8 cellular contexts compared by ENCODE assay signal in the genomic region with DNA sequence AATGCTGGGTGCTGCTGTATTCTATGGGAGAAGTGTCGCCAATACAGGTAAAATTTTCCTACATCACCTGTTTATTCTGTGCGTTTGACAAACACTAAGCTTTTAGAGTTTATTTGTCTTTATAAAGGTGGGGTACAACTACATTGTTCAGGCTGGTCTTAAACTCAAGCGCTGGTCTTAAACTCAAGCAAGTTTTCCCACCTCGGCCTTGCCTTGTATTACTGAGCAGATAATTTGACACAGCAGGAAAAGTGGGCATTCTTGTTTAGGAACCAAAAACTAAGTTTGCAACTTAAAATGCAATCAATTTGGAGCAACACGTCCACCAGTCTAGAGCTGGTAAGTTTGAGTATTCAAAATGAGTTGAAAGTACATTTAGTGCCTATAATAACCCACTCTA.
DNase-seq lines count a peak whose midpoint lies in the region; ATAC-seq and TF ChIP-seq lines count a peak whose summit lies in the region.
"Not testable (repeated sequence)": the region's sequence is repeated elsewhere in the genome, so short reads cannot be mapped to it uniquely, and the experiment has no call there.

No MANE protein-coding gene starts in this region.

- not testable (repeated sequence) for H3K9me3 Mint-ChIP-seq in activated T-helper 1 cell treated with anti-CD3 and anti-CD28 coated beads, Interleukin-12 subunit alpha, Interleukin-12 subunit beta, Interleukin-2, Interleukin-4 antibody, amounts not matched to agents 30 ng/mL and 10 ng/mL and 1 ng/mL, durations not matched to agents 14 hours and 24 hours and 36 hours

- H3K4me3 ChIP-seq in AG04449 (ENCODE audit: low read depth, low read length): peak overlapping the region; percentile 72
- peak overlapping the region; percentile 74 for H3K4me3 ChIP-seq in GM23248
- peak overlapping the region; percentile 49 for H3K4me3 ChIP-seq in colonic mucosa
- peak overlapping the region; percentile 57 for H3K4me3 ChIP-seq in cardiac muscle cell
- peak overlapping the region; percentile 35 for H3K4me3 ChIP-seq in mucosa of descending colon
- peak overlapping the region; percentile 65 for H3K4me3 ChIP-seq in skeletal muscle cell (ENCODE audit: low read depth, low read length)

- H3K27me3 ChIP-seq in GM23248 (replicated peaks; ENCODE audit: insufficient read depth); colonic mucosa; cardiac muscle cell: not testable (repeated sequence)

- H3F3A ChIP-seq in GM23248 (ENCODE audit: insufficient read depth): not testable (repeated sequence)

- CTCF ChIA-PET in AG04449 (lab: Yijun Ruan, JAX): not testable (repeated sequence)

- H3K9ac ChIP-seq in GM23248: not testable (repeated sequence)
- peak overlapping the region; percentile 52 to 90 for H3K9ac ChIP-seq in colonic mucosa (ENCODE audit: low read depth in 2 of 2, low read length in 2 of 2)

- 47 to 52% methylated on average over 5 of the region's 5 CpGs for WGBS in GM23248 (ENCODE audit: low coverage in 1 of 2, low lambda C conversion rate in 2 of 2, missing lambda C conversion rate in 2 of 2), 2 experiments

- POLR2A ChIA-PET in AG04449 (lab: Yijun Ruan, JAX): interaction anchor here (1.1 to 4.3 kb wide), 8 partner anchors 8 to 69 kb away, joined by 3 to 62 read pairs (median 16); a partner anchor contains a TSS

- H3K27me3 Mint-ChIP-seq in activated T-helper 1 cell treated with anti-CD3 and anti-CD28 coated beads, Interleukin-12 subunit alpha, Interleukin-12 subunit beta, Interleukin-2, Interleukin-4 antibody, amounts not matched to agents 30 ng/mL and 10 ng/mL and 1 ng/mL, durations not matched to agents 14 hours and 24 hours and 36 hours (ENCODE audit: insufficient read depth): not testable (repeated sequence)

- H3K36me3 Mint-ChIP-seq in activated T-helper 1 cell treated with anti-CD3 and anti-CD28 coated beads, Interleukin-12 subunit alpha, Interleukin-12 subunit beta, Interleukin-2, Interleukin-4 antibody, amounts not matched to agents 30 ng/mL and 10 ng/mL and 1 ng/mL, durations not matched to agents 14 hours and 24 hours and 36 hours (ENCODE audit: low read depth): not testable (repeated sequence)

- not testable (repeated sequence) for H3K27ac ChIP-seq in GM23248
- H3K27ac ChIP-seq in colonic mucosa (peak overlapping the region; percentile 89), cardiac muscle cell (peak overlapping the region; percentile 37)

- not testable (repeated sequence) for ATAC-seq in mucosa of descending colon

- peak overlapping the region; percentile 96 for H2AFZ ChIP-seq in GM23248

- H3K27ac Mint-ChIP-seq in activated T-helper 1 cell treated with anti-CD3 and anti-CD28 coated beads, Interleukin-12 subunit alpha, Interleukin-12 subunit beta, Interleukin-2, Interleukin-4 antibody, amounts not matched to agents 30 ng/mL and 10 ng/mL and 1 ng/mL, durations not matched to agents 14 hours and 24 hours and 36 hours: peak overlapping the region; percentile 99

- H3K4me1 ChIP-seq in GM23248 (ENCODE audit: insufficient read depth); colonic mucosa; cardiac muscle cell (ENCODE audit: low read depth); mucosa of descending colon (ENCODE audit: low read depth): not testable (repeated sequence)

- H3K36me3 ChIP-seq in GM23248 (ENCODE audit: low read depth); colonic mucosa; cardiac muscle cell; mucosa of descending colon (ENCODE audit: low read depth): not testable (repeated sequence)

- TF ChIP-seq CTCF in AG04449 (IDR thresholded peaks at IDR 0.05; ENCODE audit: insufficient read depth, low read length, missing control alignments); colonic mucosa (IDR thresholded peaks at IDR 0.05); cardiac muscle cell (IDR thresholded peaks at IDR 0.05; ENCODE audit: low read depth, low read length); mucosa of descending colon (IDR thresholded peaks at IDR 0.05): not testable (repeated sequence)

- H3K4me1 Mint-ChIP-seq in activated T-helper 1 cell treated with anti-CD3 and anti-CD28 coated beads, Interleukin-12 subunit alpha, Interleukin-12 subunit beta, Interleukin-2, Interleukin-4 antibody, amounts not matched to agents 30 ng/mL and 10 ng/mL and 1 ng/mL, durations not matched to agents 14 hours and 24 hours and 36 hours (ENCODE audit: low read depth): peaks cover 57% of the 10 kb centered on the region

- not testable (repeated sequence) for H3K79me2 ChIP-seq in GM23248 (ENCODE audit: insufficient read depth)

- intact Hi-C loops in activated T-helper 1 cell treated with anti-CD3 and anti-CD28 coated beads, Interleukin-12 subunit alpha, Interleukin-12 subunit beta, Interleukin-2, Interleukin-4 antibody, amounts not matched to agents 30 ng/mL and 10 ng/mL and 1 ng/mL, durations not matched to agents 14 hours and 24 hours and 36 hours (cut with micrococcal nuclease); colonic mucosa (cut with DNase I); mucosa of descending colon (cut with DNase I, micrococcal nuclease): not testable (repeated sequence)

- H4K20me1 ChIP-seq in GM23248 (ENCODE audit: insufficient read depth): not testable (repeated sequence)

- not testable (repeated sequence) for H3K9me3 ChIP-seq in GM23248 (ENCODE audit: low read depth); colonic mucosa; cardiac muscle cell (ENCODE audit: low read depth); mucosa of descending colon

- not testable (repeated sequence) for H3K9me2 ChIP-seq in GM23248 (ENCODE audit: insufficient read depth)

- DNase-seq in AG04449 (ENCODE audit: low read depth, low spot score); GM23248; activated T-helper 1 cell treated with anti-CD3 and anti-CD28 coated beads, Interleukin-12 subunit alpha, Interleukin-12 subunit beta, Interleukin-2, Interleukin-4 antibody, amounts not matched to agents 30 ng/mL and 10 ng/mL and 1 ng/mL, durations not matched to agents 14 hours and 24 hours and 36 hours (ENCODE audit: low spot score); colonic mucosa; cardiac muscle cell (ENCODE audit: low read depth in 1 of 2, low spot score in 1 of 2); mucosa of descending colon; skeletal muscle cell (ENCODE audit: low read depth): not testable (repeated sequence)
- peak; percentile 71 for DNase-seq in OCI-M1 (lab: John Stamatoyannopoulos, UW)

- peak overlapping the region; percentile 90 for H3K4me3 Mint-ChIP-seq in activated T-helper 1 cell treated with anti-CD3 and anti-CD28 coated beads, Interleukin-12 subunit alpha, Interleukin-12 subunit beta, Interleukin-2, Interleukin-4 antibody, amounts not matched to agents 30 ng/mL and 10 ng/mL and 1 ng/mL, durations not matched to agents 14 hours and 24 hours and 36 hours

- H3K4me2 ChIP-seq in GM23248 (ENCODE audit: unreplicated experiment): peak overlapping the region; percentile 73

- in situ Hi-C loops in GM23248 (cut with MboI): not testable (repeated sequence)
